10 cellular contexts compared by ENCODE assay signal in the genomic region with DNA sequence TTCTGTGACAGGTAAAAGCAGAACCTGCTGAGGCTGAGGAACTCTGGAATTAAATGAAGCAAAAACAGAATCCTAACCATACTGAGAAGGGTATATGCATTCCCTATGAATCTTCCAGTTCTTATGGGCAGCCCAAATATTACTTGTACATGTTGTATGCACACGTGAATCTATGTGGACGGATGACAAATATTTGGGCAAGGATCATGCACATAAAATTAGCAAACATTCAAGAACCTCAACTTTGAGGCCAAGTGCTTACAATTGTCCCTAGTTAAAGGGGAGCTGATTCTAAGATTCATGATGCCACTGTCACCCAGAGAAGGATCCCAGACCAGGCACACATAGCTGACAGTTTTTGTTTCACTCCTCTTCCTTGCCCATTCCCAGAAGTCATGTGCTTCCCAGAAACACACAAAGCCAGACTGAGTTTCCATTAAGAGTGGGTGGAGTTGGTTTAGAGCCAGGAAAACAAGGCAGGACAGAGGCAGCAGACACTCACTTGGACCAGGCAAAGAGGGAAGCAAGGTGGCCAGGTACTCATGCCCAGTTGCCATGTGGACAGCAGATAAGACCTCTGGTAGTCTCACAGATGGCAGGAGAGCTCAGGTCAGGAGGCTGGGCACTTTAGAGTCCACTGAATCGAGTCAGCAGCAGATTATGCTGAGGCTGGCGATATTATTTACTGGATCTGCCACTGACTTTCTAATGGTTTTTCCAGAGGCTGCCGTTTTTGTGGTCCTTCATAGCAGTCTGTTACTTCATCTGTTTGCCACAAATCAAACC. TPM values are rescaled to one million over a fixed set of nuclear protein-coding genes. Genes with fewer than 3 reads are reported as not detected.
DNase-seq lines count a peak whose midpoint lies in the region; ATAC-seq and TF ChIP-seq lines count a peak whose summit lies in the region.
"Had no signal": no experiment of that assay in that cellular context is flagged by ENCODE, and none has a peak within 500 bp of the region (broad histone marks: within the 10 kb centered on the region; RNA-seq: fewer than 3 reads in every experiment).

No MANE protein-coding gene starts in this region.

- TF ChIP-seq CTCF in transverse colon (IDR thresholded peaks at IDR 0.05), result no peak

- in situ Hi-C loops in transverse colon (cut with MboI; ENCODE audit: low pct_ligation_motif_present in 1 of 4, low pct_unique_long_range_greater_than_20kb in 1 of 4, low sequenced_read_pairs in 3 of 4), result no loop called here

- 41 to 45% methylated on average over 5 of the region's 5 CpGs for WGBS in esophagus, 2 donors
- WGBS in transverse colon (ENCODE audit: low coverage in 1 of 2), 2 donors, result 51 to 54% methylated on average over 4 to 5 of the region's 5 CpGs

- peak; percentile 83 for TF ChIP-seq EP300 in transverse colon (IDR thresholded peaks at IDR 0.05; ENCODE audit: low read depth)

- CTCF ChIA-PET in activated CD4-positive, alpha-beta T cell treated with anti-CD3 and anti-CD28 coated beads for 36 hours (lab: Charles Lee), result no interaction called here

- ATAC-seq in activated CD4-positive, alpha-beta T cell treated with anti-CD3 and anti-CD28 coated beads for 36 hours, result no peak
- ATAC-seq in HG03460 (IDR thresholded peaks at IDR 0.05; ENCODE audit: unreplicated experiment), result no peak

- POLR2A ChIA-PET in activated CD4-positive, alpha-beta T cell treated with anti-CD3 and anti-CD28 coated beads for 36 hours (lab: Charles Lee), result no interaction called here

- H3K36me3 ChIP-seq in esophagus (ENCODE audit: control insufficient read depth in 2 of 2, insufficient read depth in 2 of 2, low read length in 1 of 2), result peaks cover 15 to 16% of the 10 kb centered on the region in 2 donors
- peaks cover 27 to 43% of the 10 kb centered on the region in 2 donors for H3K36me3 ChIP-seq in muscle layer of duodenum (ENCODE audit: control insufficient read depth in 1 of 2, insufficient read depth in 2 of 2, low read length in 2 of 2)
- H3K36me3 ChIP-seq in transverse colon, result peaks cover 0 to 25% (median 10%) of the 10 kb centered on the region in 4 donors
- H3K36me3 ChIP-seq in SJCRH30, result peaks cover 65% of the 10 kb centered on the region

- DNase-seq in activated CD4-positive, alpha-beta T cell treated with anti-CD3 and anti-CD28 coated beads for 36 hours, result no peak
- DNase-seq in activated CD4-positive, alpha-beta T cell treated with anti-CD3 and anti-CD28 coated beads, Interleukin-2, amount 50 U/mL, for 4 hours, result no peak
- DNase-seq in transverse colon (no peak), SJCRH30 (no peak)
- no peak for DNase-seq in stimulated activated naive CD4-positive, alpha-beta T cell (lab: John Stamatoyannopoulos, UW)
- DNase-seq: ACHN, NCI-H226 had no signal

- H3K9me3 Mint-ChIP-seq in activated CD4-positive, alpha-beta T cell treated with anti-CD3 and anti-CD28 coated beads for 36 hours (ENCODE audit: low read depth), result no peaks in the 10 kb centered on the region

- intact Hi-C loops in activated CD4-positive, alpha-beta T cell treated with anti-CD3 and anti-CD28 coated beads for 36 hours (cut with DNase I, micrococcal nuclease), result no loop called here
- intact Hi-C loops in transverse colon (cut with DNase I; ENCODE audit: low total_unique reads), result no loop called here

- no peaks in the 10 kb centered on the region for H3K27me3 ChIP-seq in esophagus (ENCODE audit: control insufficient read depth in 1 of 2, insufficient read depth in 2 of 2, low read length in 2 of 2)
- no peaks in the 10 kb centered on the region for H3K27me3 ChIP-seq in muscle layer of duodenum (ENCODE audit: low read depth, low read length)
- no peaks in the 10 kb centered on the region for H3K27me3 ChIP-seq in transverse colon
- no peaks in the 10 kb centered on the region for H3K27me3 ChIP-seq in SJCRH30

- peak overlapping the region; percentile 2 to 65 for H3K27ac ChIP-seq in esophagus (ENCODE audit: low read depth in 2 of 2, low read length in 1 of 2)
- H3K27ac ChIP-seq in muscle layer of duodenum (ENCODE audit: low read length), result peak overlapping the region; percentile 83
- peak overlapping the region; percentile 59 to 73 (median 64) for H3K27ac ChIP-seq in transverse colon
- H3K27ac ChIP-seq in SJCRH30, result no peak overlapping the region

- H3K4me1 ChIP-seq in esophagus (ENCODE audit: control insufficient read depth in 2 of 2, insufficient read depth in 2 of 2, low read length in 1 of 2) (peaks cover 3 to 18% of the 10 kb centered on the region in 2 donors), muscle layer of duodenum (ENCODE audit: control insufficient read depth in 1 of 2, insufficient read depth in 2 of 2, low read length in 2 of 2) (peaks cover 9 to 27% of the 10 kb centered on the region in 2 donors), transverse colon (peaks cover 10 to 44% (median 24%) of the 10 kb centered on the region in 4 donors), SJCRH30 (no peaks in the 10 kb centered on the region; the same call in 1 of the 2 replicates)

- H3K4me3 ChIP-seq in esophagus (ENCODE audit: low read depth in 1 of 2, low read length in 2 of 2) (no peak overlapping the region), muscle layer of duodenum (ENCODE audit: low read depth in 1 of 2, low read length in 2 of 2) (peak overlapping the region in 1 of 2 donors; percentile 11), transverse colon (no peak overlapping the region), SJCRH30 (no peak overlapping the region)

- H3K9me3 ChIP-seq in esophagus (ENCODE audit: control insufficient read depth in 2 of 2, insufficient read depth in 1 of 2, low read depth in 1 of 2, low read length in 1 of 2) (no peaks in the 10 kb centered on the region), muscle layer of duodenum (ENCODE audit: control insufficient read depth in 1 of 2, low read length in 2 of 2) (no peaks in the 10 kb centered on the region), transverse colon (no peaks in the 10 kb centered on the region), SJCRH30 (replicated peaks) (no peaks in the 10 kb centered on the region)

- TF ChIP-seq POLR2A in transverse colon (IDR thresholded peaks at IDR 0.05), result no peak

- H3K4me3 Mint-ChIP-seq in activated CD4-positive, alpha-beta T cell treated with anti-CD3 and anti-CD28 coated beads for 36 hours, result no peak overlapping the region

- H3K36me3 Mint-ChIP-seq in activated CD4-positive, alpha-beta T cell treated with anti-CD3 and anti-CD28 coated beads for 36 hours (ENCODE audit: low read depth), result peaks cover 73% of the 10 kb centered on the region

- no peaks in the 10 kb centered on the region for H3K27me3 Mint-ChIP-seq in activated CD4-positive, alpha-beta T cell treated with anti-CD3 and anti-CD28 coated beads for 36 hours

- H3K27ac Mint-ChIP-seq in activated CD4-positive, alpha-beta T cell treated with anti-CD3 and anti-CD28 coated beads for 36 hours, result peak overlapping the region; percentile 33

- no peaks in the 10 kb centered on the region for H3K4me1 Mint-ChIP-seq in activated CD4-positive, alpha-beta T cell treated with anti-CD3 and anti-CD28 coated beads for 36 hours

RNA-seq across cellular contexts. Expression of gene AK2, which starts 25.5 kb away (rescaled TPM):
- 100 to 1,000 TPM; 386 to 464 TPM for total RNA-seq in activated CD4-positive, alpha-beta T cell treated with anti-CD3 and anti-CD28 coated beads for 36 hours
- 100 to 1,000 TPM in 1 of 2 donors, 10 to 100 TPM in 1; 63.2 to 106 TPM for polyA plus RNA-seq in esophagus
- 100 to 1,000 TPM; 209 to 296 (median 211) TPM for total RNA-seq in transverse colon
- total RNA-seq in SJCRH30 (2014; rRNA removed; shearing (Covaris generic)), result 279 and 283 TPM in 2 replicates

RNA-seq across cellular contexts. Expression of gene RNF19B, which starts 46.5 kb away (rescaled TPM):
- total RNA-seq in activated CD4-positive, alpha-beta T cell treated with anti-CD3 and anti-CD28 coated beads for 36 hours, result 10 to 100 TPM; 22.5 to 23.9 TPM
- 10 to 100 TPM; 10.7 to 19.9 TPM for polyA plus RNA-seq in esophagus
- 10 to 100 TPM; 22.5 to 83.8 (median 62.0) TPM for total RNA-seq in transverse colon
- 10.5 and 10.9 TPM in 2 replicates for total RNA-seq in SJCRH30 (2014; rRNA removed; shearing (Covaris generic))
